Comparison of ENCODE assay signal across 8 cellular contexts in the genomic region with DNA sequence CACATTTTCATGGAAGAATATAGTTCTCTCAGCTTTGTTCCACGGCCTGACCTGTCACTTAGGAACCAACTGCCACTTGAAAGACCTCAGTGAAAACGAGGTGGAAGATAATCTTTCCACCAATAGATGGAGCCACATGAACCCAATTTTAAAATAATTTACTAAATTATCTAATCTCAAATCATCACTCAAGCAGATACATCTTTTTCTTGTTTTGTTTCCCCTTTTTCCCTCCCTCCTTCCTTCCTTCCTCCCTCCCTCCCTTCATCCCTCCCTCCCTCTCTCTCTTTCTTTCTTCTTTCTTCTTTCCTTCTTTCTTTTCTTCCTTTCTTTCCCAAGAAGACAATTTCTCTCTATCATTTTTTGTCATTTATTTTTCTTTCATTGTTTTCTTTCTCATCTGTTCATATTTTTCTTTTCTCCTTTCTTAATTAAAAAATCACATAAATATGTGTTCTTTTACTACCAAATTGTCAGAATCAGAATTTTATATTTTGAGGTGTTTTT.
DNase-seq lines count a peak whose midpoint lies in the region; ATAC-seq and TF ChIP-seq lines count a peak whose summit lies in the region.

No MANE protein-coding gene starts in this region.

- peak; percentile 54 for TF ChIP-seq CTCF in osteoblast (IDR thresholded peaks at IDR 0.05; ENCODE audit: extremely low read depth, low read depth, low read length)

- no peaks in the 10 kb centered on the region for H3K27me3 ChIP-seq in osteoblast (ENCODE audit: insufficient read depth, low read length)

- H3K4me1 ChIP-seq in osteoblast (ENCODE audit: insufficient read depth, low read length): peaks cover 4% of the 10 kb centered on the region

- H3K4me3 ChIP-seq in osteoblast (ENCODE audit: insufficient read depth, low read length): no peak overlapping the region

- H3K27ac ChIP-seq in osteoblast (ENCODE audit: low read depth, low read length): no peak overlapping the region

- H3K9me3 ChIP-seq in osteoblast (ENCODE audit: low read depth, low read length): no peaks in the 10 kb centered on the region

- peak; percentile 59 for DNase-seq in SIG-M5 treated with dmso at 0.1 percent for 504 hours (lab: John Stamatoyannopoulos, UW; ENCODE audit: unreplicated experiment)
- no peak for DNase-seq in SIG-M5 (lab: John Stamatoyannopoulos, UW)
- DNase-seq in NCI-H146 treated with DMSO at 0.1 percent for 48 hours (lab: John Stamatoyannopoulos, UW; ENCODE audit: unreplicated experiment): peak; percentile 85
- peak; percentile 43 for DNase-seq in dedifferentiated amniotic fluid mesenchymal stem cell (ENCODE audit: extremely low spot score)
- no peak for DNase-seq in osteoblast (ENCODE audit: insufficient read length, low spot score, missing footprints)

- no peak overlapping the region for H3K4me2 ChIP-seq in osteoblast (ENCODE audit: insufficient read depth, low read length)

- H3K36me3 ChIP-seq in osteoblast (ENCODE audit: insufficient read depth, low read length): no peaks in the 10 kb centered on the region

- no peak for ATAC-seq in HG02884 (IDR thresholded peaks at IDR 0.05; ENCODE audit: unreplicated experiment)
- ATAC-seq in HG03196 (IDR thresholded peaks at IDR 0.05; ENCODE audit: unreplicated experiment): no peak
- no peak for ATAC-seq in GM18520 (IDR thresholded peaks at IDR 0.05; ENCODE audit: unreplicated experiment)

- no peaks in the 10 kb centered on the region for H3K79me2 ChIP-seq in osteoblast (ENCODE audit: insufficient read depth, low read length)

- no peaks in the 10 kb centered on the region for H4K20me1 ChIP-seq in osteoblast (ENCODE audit: insufficient read depth, low read length)

- no peak overlapping the region for H2AFZ ChIP-seq in osteoblast (ENCODE audit: low read length)

Comparison
In these comparisons a context has a peak if more than half of its experiments do, and no peak if none do; other contexts are left out.
1. DNase-seq: peak in SIG-M5 treated with dmso at 0.1 percent for 504 hours (single experiment), NCI-H146 treated with DMSO at 0.1 percent for 48 hours (single experiment) and dedifferentiated amniotic fluid mesenchymal stem cell (single experiment); none in SIG-M5 (single experiment) and osteoblast (single experiment).